In the genomic region with DNA sequence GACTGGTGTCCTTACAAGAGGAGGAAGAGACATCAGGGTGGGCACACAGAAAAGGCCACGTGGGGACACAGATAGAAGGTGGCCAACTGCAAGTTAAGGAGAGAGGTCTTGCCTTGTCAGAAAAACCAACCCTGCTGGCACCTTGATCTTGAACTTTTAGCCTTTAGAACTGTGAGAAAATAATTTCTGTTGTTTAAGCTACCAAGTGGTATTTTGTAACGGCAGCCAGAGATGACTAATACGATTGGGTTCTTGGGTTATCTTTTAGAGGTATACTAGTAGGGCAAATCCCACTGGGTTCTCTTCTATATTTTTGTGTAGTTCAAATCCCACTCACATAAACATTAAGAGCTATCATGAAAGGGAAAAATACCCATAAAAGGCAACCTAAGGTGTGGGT, we compare ENCODE assay signal across 21 cellular contexts. TPM values are rescaled to one million over a fixed set of nuclear protein-coding genes. Genes with fewer than 3 reads are reported as not detected.
DNase-seq lines count a peak whose midpoint lies in the region; ATAC-seq and TF ChIP-seq lines count a peak whose summit lies in the region.
"Had no signal": no experiment of that assay in that cellular context is flagged by ENCODE, and none has a peak within 500 bp of the region (broad histone marks: within the 10 kb centered on the region; RNA-seq: fewer than 3 reads in every experiment).

No MANE protein-coding gene starts in this region.

- no peaks in the 10 kb centered on the region for H3K27me3 Mint-ChIP-seq in activated CD4-positive, alpha-beta T cell treated with anti-CD3 and anti-CD28 coated beads, Interleukin-2, amount 10 ng/mL, durations not matched to agents 7 days and 5 days
- H3K27me3 Mint-ChIP-seq in activated naive CD8-positive, alpha-beta T cell = no peaks in the 10 kb centered on the region
- H3K27me3 Mint-ChIP-seq in natural killer cell (ENCODE audit: low read depth in 2 of 2) = no peaks in the 10 kb centered on the region
- H3K27me3 Mint-ChIP-seq: activated CD8-positive, alpha-beta memory T cell treated with anti-CD3 and anti-CD28 coated beads, Interleukin-2, amount 10 ng/mL, durations not matched to agents 7 days and 5 days; type B pancreatic cell had no signal

- no peaks in the 10 kb centered on the region for H3K36me3 ChIP-seq in HUES64 (ENCODE audit: insufficient read depth, low read length)
- no peaks in the 10 kb centered on the region for H3K36me3 ChIP-seq in lower lobe of right lung
- H3K36me3 ChIP-seq: breast epithelium, gastrocnemius medialis, spleen had no signal

- H3K27ac ChIP-seq in HUES64 (ENCODE audit: low read depth, low read length) = peak overlapping the region; percentile 89
- no peak overlapping the region for H3K27ac ChIP-seq in lower lobe of right lung
- H3K27ac ChIP-seq: breast epithelium, dorsolateral prefrontal cortex, gastrocnemius medialis, spleen had no signal

- CTCF ChIA-PET in activated CD4-positive, alpha-beta T cell treated with anti-CD3 and anti-CD28 coated beads, Interleukin-2, amount 10 ng/mL, durations not matched to agents 7 days and 5 days (lab: Charles Lee) = interaction anchor here (1.4 to 1.7 kb wide), 2 partner anchors 9 to 34 kb away, joined by 3 to 12 read pairs; no protein-coding TSS in a partner anchor

- 93% methylated on average over 3 of the region's 3 CpGs for WGBS in HUES64

- no peak for DNase-seq in activated CD4-positive, alpha-beta T cell treated with anti-CD3 and anti-CD28 coated beads, Interleukin-2, amount 10 ng/mL, durations not matched to agents 7 days and 5 days
- DNase-seq in activated CD4-positive, alpha-beta T cell treated with anti-CD3 and anti-CD28 coated beads, Interleukin-2, amount 50 U/mL, for 48 hours = no peak
- DNase-seq in natural killer cell = no peak
- DNase-seq in lower lobe of right lung = no peak
- no peak for DNase-seq in AG20443 (ENCODE audit: low spot score)
- no peak for DNase-seq in HK-2 (ENCODE audit: unreplicated experiment)
- DNase-seq: ACHN; activated CD8-positive, alpha-beta memory T cell treated with anti-CD3 and anti-CD28 coated beads, Interleukin-2, amount 10 ng/mL, durations not matched to agents 7 days and 5 days; activated naive CD4-positive, alpha-beta T cell treated with Interleukin-2 at 50 U/mL for 16 hours; dorsolateral prefrontal cortex; gastrocnemius medialis; IMR-90; midbrain; NCI-H1048; NCI-H2081; NCI-H524 treated with DMSO at 0.1 percent for 48 hours; spleen had no signal

- H3K36me3 Mint-ChIP-seq in activated CD4-positive, alpha-beta T cell treated with anti-CD3 and anti-CD28 coated beads, Interleukin-2, amount 10 ng/mL, durations not matched to agents 7 days and 5 days (ENCODE audit: low read depth) = peaks cover 12% of the 10 kb centered on the region
- peaks cover 2% of the 10 kb centered on the region for H3K36me3 Mint-ChIP-seq in activated naive CD8-positive, alpha-beta T cell
- no peaks in the 10 kb centered on the region for H3K36me3 Mint-ChIP-seq in natural killer cell
- H3K36me3 Mint-ChIP-seq: type B pancreatic cell had no signal

- no peak overlapping the region for H3K4me3 Mint-ChIP-seq in activated CD4-positive, alpha-beta T cell treated with anti-CD3 and anti-CD28 coated beads, Interleukin-2, amount 10 ng/mL, durations not matched to agents 7 days and 5 days
- H3K4me3 Mint-ChIP-seq in activated naive CD8-positive, alpha-beta T cell = peak overlapping the region; percentile 76
- peak overlapping the region; percentile 76 for H3K4me3 Mint-ChIP-seq in natural killer cell
- H3K4me3 Mint-ChIP-seq: type B pancreatic cell had no signal

- POLR2A ChIA-PET in activated CD4-positive, alpha-beta T cell treated with anti-CD3 and anti-CD28 coated beads, Interleukin-2, amount 10 ng/mL, durations not matched to agents 7 days and 5 days (lab: Charles Lee) = no interaction called here

- H3K9ac ChIP-seq in HUES64 (ENCODE audit: low read depth, low read length) = no peak overlapping the region

- H3K4me1 ChIP-seq in HUES64 (ENCODE audit: insufficient read depth, low read length) (peaks cover 22% of the 10 kb centered on the region), lower lobe of right lung (no peaks in the 10 kb centered on the region)
- H3K4me1 ChIP-seq: breast epithelium had no signal

- TF ChIP-seq CTCF in natural killer cell (IDR thresholded peaks at IDR 0.05) = no peak
- TF ChIP-seq CTCF in lower lobe of right lung (IDR thresholded peaks at IDR 0.05) = no peak

- intact Hi-C loops in natural killer cell (cut with micrococcal nuclease) (no loop called here), lower lobe of right lung (cut with DNase I) (no loop called here)

- H3K4me3 ChIP-seq in HUES64 (ENCODE audit: low read length) (no peak overlapping the region), lower lobe of right lung (no peak overlapping the region)
- H3K4me3 ChIP-seq: breast epithelium, dorsolateral prefrontal cortex, gastrocnemius medialis had no signal

- ATAC-seq in natural killer cell (peak in 1 of 3 donors; percentile 18), lower lobe of right lung (no peak)
- ATAC-seq: gastrocnemius medialis had no signal

- peaks cover 14% of the 10 kb centered on the region for H3K9me3 Mint-ChIP-seq in activated CD4-positive, alpha-beta T cell treated with anti-CD3 and anti-CD28 coated beads, Interleukin-2, amount 10 ng/mL, durations not matched to agents 7 days and 5 days
- no peaks in the 10 kb centered on the region for H3K9me3 Mint-ChIP-seq in activated naive CD8-positive, alpha-beta T cell (ENCODE audit: low read depth)
- H3K9me3 Mint-ChIP-seq in natural killer cell = no peaks in the 10 kb centered on the region
- H3K9me3 Mint-ChIP-seq: type B pancreatic cell had no signal

- H3K4me1 Mint-ChIP-seq in activated CD4-positive, alpha-beta T cell treated with anti-CD3 and anti-CD28 coated beads, Interleukin-2, amount 10 ng/mL, durations not matched to agents 7 days and 5 days = peaks cover 35% of the 10 kb centered on the region
- peaks cover 33% of the 10 kb centered on the region for H3K4me1 Mint-ChIP-seq in activated naive CD8-positive, alpha-beta T cell (ENCODE audit: low read depth)
- H3K4me1 Mint-ChIP-seq in natural killer cell = peaks cover 27 to 29% of the 10 kb centered on the region in 2 donors

- H3K9me3 ChIP-seq in HUES64 (ENCODE audit: insufficient read depth, low read depth, low read length) (peaks cover 17% of the 10 kb centered on the region), lower lobe of right lung (no peaks in the 10 kb centered on the region)
- H3K9me3 ChIP-seq: breast epithelium, gastrocnemius medialis had no signal

- no peaks in the 10 kb centered on the region for H3K27me3 ChIP-seq in HUES64 (ENCODE audit: insufficient read depth, low read length)
- H3K27me3 ChIP-seq in lower lobe of right lung (ENCODE audit: low read depth) = no peaks in the 10 kb centered on the region
- H3K27me3 ChIP-seq: breast epithelium, dorsolateral prefrontal cortex, gastrocnemius medialis, spleen had no signal

- peak overlapping the region; percentile 31 for H3K27ac Mint-ChIP-seq in activated CD4-positive, alpha-beta T cell treated with anti-CD3 and anti-CD28 coated beads, Interleukin-2, amount 10 ng/mL, durations not matched to agents 7 days and 5 days
- peak overlapping the region; percentile 58 for H3K27ac Mint-ChIP-seq in activated naive CD8-positive, alpha-beta T cell
- peak overlapping the region; percentile 39 to 47 for H3K27ac Mint-ChIP-seq in natural killer cell
- H3K27ac Mint-ChIP-seq: type B pancreatic cell had no signal

RNA-seq across cellular contexts. Expression of a gene that starts 31.9 kb away (rescaled TPM):
- 10 to 100 TPM; 17.6 to 19.1 TPM for total RNA-seq in activated CD4-positive, alpha-beta T cell treated with anti-CD3 and anti-CD28 coated beads, Interleukin-2, amount 10 ng/mL, durations not matched to agents 7 days and 5 days
- polyA plus RNA-seq in HUES64 (2013, experiment 1 of 2) = 13.8 TPM
- 12.9 TPM for polyA plus RNA-seq in HUES64 (2013, experiment 2 of 2)
- total RNA-seq in natural killer cell (10 to 100 TPM in 1 of 3 donors, 1 to 10 TPM in 2; 6.7 to 10.6 (median 8.6) TPM), lower lobe of right lung (8.2 TPM)

RNA-seq across cellular contexts. Expression of a gene that starts 59.4 kb away (rescaled TPM):
- 10 to 100 TPM; 93.1 to 98.3 TPM for total RNA-seq in activated CD4-positive, alpha-beta T cell treated with anti-CD3 and anti-CD28 coated beads, Interleukin-2, amount 10 ng/mL, durations not matched to agents 7 days and 5 days
- 29.6 TPM for polyA plus RNA-seq in HUES64 (2013, experiment 1 of 2)
- 32.2 TPM for polyA plus RNA-seq in HUES64 (2013, experiment 2 of 2)
- total RNA-seq in natural killer cell = 100 to 1,000 TPM in 1 of 3 donors, 10 to 100 TPM in 2; 72.4 to 102 (median 81.3) TPM
- 79.4 TPM for total RNA-seq in lower lobe of right lung
